ENCODE assay signal across 25 cellular contexts in genomic region chr2:167508709-167509108, GRCh38.
"Had no signal": no experiment of that assay in that cellular context is flagged by ENCODE, and none has a peak within 500 bp of the region (broad histone marks: within the 10 kb centered on the region; RNA-seq: fewer than 3 reads in every experiment).

No MANE protein-coding gene starts in this region.

- H3K36me3 ChIP-seq: adrenal gland, ascending aorta, esophagus muscularis mucosa, left ventricle myocardium inferior, ovary, right atrium auricular region, tibial nerve had no signal

- H3K4me1 ChIP-seq: adrenal gland, ascending aorta, left ventricle myocardium inferior, psoas muscle, right atrium auricular region had no signal

- FAIRE-seq: TTC549 had no signal

- H3K36me3 Mint-ChIP-seq: activated naive CD8-positive, alpha-beta T cell treated with anti-CD3 and anti-CD28 coated beads for 36 hours; brain; mesothelial cell of epicardium; naive thymus-derived CD4-positive, alpha-beta T cell had no signal

- H3K4me3 ChIP-seq: adrenal gland, ascending aorta, coronary artery, esophagus muscularis mucosa, left ventricle myocardium inferior, ovary, psoas muscle, right atrium auricular region, tibial nerve had no signal

- H3K27ac Mint-ChIP-seq: activated naive CD4-positive, alpha-beta T cell treated with anti-CD3 and anti-CD28 coated beads for 36 hours; activated naive CD8-positive, alpha-beta T cell treated with anti-CD3 and anti-CD28 coated beads for 36 hours; naive thymus-derived CD4-positive, alpha-beta T cell had no signal

- H3K4me3 Mint-ChIP-seq: activated naive CD4-positive, alpha-beta T cell treated with anti-CD3 and anti-CD28 coated beads for 36 hours; activated naive CD8-positive, alpha-beta T cell treated with anti-CD3 and anti-CD28 coated beads for 36 hours; mesothelial cell of epicardium; naive thymus-derived CD4-positive, alpha-beta T cell had no signal

- DNase-seq: activated CD4-positive, alpha-beta T cell treated with anti-CD3 and anti-CD28 coated beads for 48 hours; activated CD4-positive, alpha-beta T cell treated with anti-CD3 and anti-CD28 coated beads, Interleukin-2, amount 50 U/mL, for 48 hours; activated CD8-positive, alpha-beta memory T cell treated with anti-CD3 and anti-CD28 coated beads for 24 hours; activated effector memory CD4-positive, alpha-beta T cell treated with Interleukin-2 at 50 U/mL for 16 hours; activated naive CD4-positive, alpha-beta T cell treated with anti-CD3 and anti-CD28 coated beads for 36 hours; activated naive CD8-positive, alpha-beta T cell treated with anti-CD3 and anti-CD28 coated beads for 36 hours; adrenal gland; foreskin melanocyte; glutamatergic neuron; islet precursor cell; left ventricle myocardium inferior; naive thymus-derived CD4-positive, alpha-beta T cell; ovary; psoas muscle; stimulated activated CD4-positive, alpha-beta T cell treated with anti-CD3 and anti-CD28 coated beads, Interleukin-2, amount 100 ng/mL, for 48 hours; stimulated activated naive CD4-positive, alpha-beta T cell treated with Interleukin-2 at 50 U/mL for 16 hours had no signal

- H3K27ac ChIP-seq: adrenal gland, ascending aorta, coronary artery, esophagus muscularis mucosa, left ventricle myocardium inferior, ovary, psoas muscle, right atrium auricular region, tibial nerve had no signal

- H3K9me3 Mint-ChIP-seq: activated naive CD4-positive, alpha-beta T cell treated with anti-CD3 and anti-CD28 coated beads for 36 hours; activated naive CD8-positive, alpha-beta T cell treated with anti-CD3 and anti-CD28 coated beads for 36 hours; brain; mesothelial cell of epicardium had no signal

- H3K27me3 Mint-ChIP-seq: activated naive CD8-positive, alpha-beta T cell treated with anti-CD3 and anti-CD28 coated beads for 36 hours; brain; naive thymus-derived CD4-positive, alpha-beta T cell had no signal

- ATAC-seq: activated CD4-positive, CD25-positive, alpha-beta regulatory T cell treated with anti-CD3 and anti-CD28 coated beads, Interleukin-2, amount 50 U/mL, for 24 hours; naive thymus-derived CD4-positive, alpha-beta T cell had no signal

- H3K27me3 ChIP-seq: adrenal gland, ascending aorta, esophagus muscularis mucosa, ovary, right atrium auricular region, tibial nerve had no signal

- H3K4me1 Mint-ChIP-seq: activated naive CD8-positive, alpha-beta T cell treated with anti-CD3 and anti-CD28 coated beads for 36 hours; naive thymus-derived CD4-positive, alpha-beta T cell had no signal

- H3K9me3 ChIP-seq: adrenal gland, ascending aorta, esophagus muscularis mucosa, left ventricle myocardium inferior, ovary, psoas muscle, right atrium auricular region, tibial nerve had no signal
